Comparison of ENCODE assay signal across 22 cellular contexts in genomic region chr5:97408331-97408730, GRCh38.
"Had no signal": no experiment of that assay in that cellular context is flagged by ENCODE, and none has a peak within 500 bp of the region (broad histone marks: within the 10 kb centered on the region; RNA-seq: fewer than 3 reads in every experiment).

No MANE protein-coding gene starts in this region.

- H3K27me3 ChIP-seq: dorsolateral prefrontal cortex, esophagus muscularis mucosa, foreskin keratinocyte, gastroesophageal sphincter, heart left ventricle, hepatocyte had no signal

- H2AFZ ChIP-seq: hepatocyte had no signal

- H3K36me3 Mint-ChIP-seq: mesothelial cell of epicardium had no signal

- H3K27ac ChIP-seq: coronary artery, dorsolateral prefrontal cortex, esophagus muscularis mucosa, foreskin keratinocyte, gastroesophageal sphincter, heart left ventricle, hepatocyte, left ventricle myocardium inferior, lower lobe of right lung had no signal

- H3K27ac Mint-ChIP-seq: immature natural killer cell, mesothelial cell of epicardium had no signal

- H3K79me2 ChIP-seq: hepatocyte had no signal

- H3K4me3 Mint-ChIP-seq: immature natural killer cell, mesothelial cell of epicardium had no signal

- H3K4me2 ChIP-seq: hepatocyte had no signal

- H3K4me1 ChIP-seq: foreskin keratinocyte, gastroesophageal sphincter, heart left ventricle, left ventricle myocardium inferior, lower lobe of right lung had no signal

- DNase-seq: dermis blood vessel endothelial cell; dorsolateral prefrontal cortex; effector CD4-positive, alpha-beta T cell; effector memory CD4-positive, alpha-beta T cell; foreskin keratinocyte; heart left ventricle; hypothalamus; immature natural killer cell; islet precursor cell; kidney; kidney glomerular epithelial cell; left colon; left ventricle myocardium inferior; lower lobe of right lung; mesenchymal stem cell had no signal

- ATAC-seq: foreskin keratinocyte, gastroesophageal sphincter, heart left ventricle, left colon, left lobe of liver, lower lobe of right lung, mucosa of descending colon had no signal

- H3K36me3 ChIP-seq: esophagus muscularis mucosa, gastroesophageal sphincter, heart left ventricle, left ventricle myocardium inferior, lower lobe of right lung had no signal

- H3K4me1 Mint-ChIP-seq: immature natural killer cell, mesothelial cell of epicardium had no signal

- H3K9me3 ChIP-seq: esophagus muscularis mucosa, left ventricle myocardium inferior, lower lobe of right lung, mucosa of descending colon had no signal

- H3K4me3 ChIP-seq: coronary artery, dorsolateral prefrontal cortex, esophagus muscularis mucosa, gastroesophageal sphincter, heart left ventricle, hepatocyte, left ventricle myocardium inferior, lower lobe of right lung, mucosa of descending colon had no signal

- H3K9me3 Mint-ChIP-seq: mesothelial cell of epicardium had no signal
